ENCODE assay signal across 9 cellular contexts in the genomic region with DNA sequence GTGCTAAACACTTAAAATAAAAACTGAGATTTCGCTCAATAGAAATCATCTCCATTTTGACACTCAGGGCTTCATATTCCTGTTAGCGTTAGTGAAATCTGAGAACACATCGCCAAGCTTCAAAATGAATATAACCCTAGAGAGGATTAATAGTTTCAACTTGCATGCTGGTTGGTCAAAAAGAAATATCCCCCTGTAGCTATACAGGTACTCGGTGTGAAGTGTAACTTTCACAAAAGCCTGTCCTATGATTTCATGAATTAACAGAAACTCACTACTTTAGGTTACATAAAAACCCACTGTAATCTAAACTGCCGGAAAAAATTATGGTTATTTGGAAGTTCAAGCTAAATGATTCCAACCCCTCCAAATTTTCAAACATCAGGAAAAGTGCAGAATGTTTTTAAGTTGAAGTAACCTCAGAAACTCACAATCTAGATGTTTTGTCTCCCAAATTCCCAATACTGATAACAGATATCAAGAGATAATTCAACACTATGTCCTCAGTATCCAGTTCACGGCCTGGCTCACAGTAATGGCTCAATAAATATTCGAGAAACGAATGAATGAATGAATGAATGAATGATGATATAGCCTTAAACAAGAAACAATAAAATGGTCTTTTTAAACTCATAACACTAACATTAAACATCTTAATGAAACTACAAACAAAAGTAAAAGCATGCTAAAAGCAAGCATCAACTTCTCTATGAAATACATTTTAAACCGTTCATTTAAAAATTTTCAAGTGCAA. TPM values are rescaled to one million over a fixed set of nuclear protein-coding genes. Genes with fewer than 3 reads are reported as not detected.
A peak's percentile ranks its signal among the peaks of the same experiment; 100 is the strongest.
DNase-seq lines count a peak whose midpoint lies in the region; ATAC-seq, FAIRE-seq and TF ChIP-seq lines count a peak whose summit lies in the region.
"Had no signal": no experiment of that assay in that cellular context is flagged by ENCODE, and none has a peak within 500 bp of the region (broad histone marks: within the 10 kb centered on the region; RNA-seq: fewer than 3 reads in every experiment).

No MANE protein-coding gene starts in this region.

- H3K4me3 ChIP-seq in AG04450 (ENCODE audit: low read depth, low read length) (peak overlapping the region; percentile 82), kidney epithelial cell (ENCODE audit: low read depth, low read length) (peak overlapping the region; percentile 97), transverse colon (peak overlapping the region in 2 of 4 donors; percentile 79 to 91)

- DNase-seq in AG04450 (ENCODE audit: low read depth, low spot score), result no peak
- DNase-seq in GM18507 (ENCODE audit: extremely low spot score, insufficient read length, low read depth), result no peak
- DNase-seq in activated CD4-positive, alpha-beta memory T cell treated with anti-CD3 and anti-CD28 coated beads for 36 hours, result no peak
- DNase-seq in kidney epithelial cell (ENCODE audit: low read depth), result no peak
- no peak for DNase-seq in retina
- DNase-seq in transverse colon, result no peak
- no peak for DNase-seq in kidney glomerular epithelial cell (lab: John Stamatoyannopoulos, UW)
- DNase-seq: activated CD4-positive, alpha-beta T cell treated with anti-CD3 and anti-CD28 coated beads, Interleukin-2, amount 50 U/mL, for 4 hours had no signal

- H3K4me1 Mint-ChIP-seq in activated CD4-positive, alpha-beta memory T cell treated with anti-CD3 and anti-CD28 coated beads for 36 hours (ENCODE audit: low read depth), result peaks cover 63% of the 10 kb centered on the region

- POLR2A ChIA-PET in AG04450 (lab: Yijun Ruan, JAX), result no interaction called here
- POLR2A ChIA-PET in activated CD4-positive, alpha-beta memory T cell treated with anti-CD3 and anti-CD28 coated beads for 36 hours (lab: Charles Lee), result interaction anchor here (1.2 kb wide), 1 partner anchor 189 kb away, joined by 3 read pairs; no protein-coding TSS in a partner anchor

- in situ Hi-C loops in transverse colon (cut with MboI; ENCODE audit: low pct_ligation_motif_present in 1 of 4, low pct_unique_long_range_greater_than_20kb in 1 of 4, low sequenced_read_pairs in 3 of 4), result loop anchor here in 3 of 4 donors (25.0 kb wide), 2 partner anchors 196 to 254 kb away; no protein-coding TSS in a partner anchor

- peaks cover 20 to 65% (median 41%) of the 10 kb centered on the region in 4 donors for H3K4me1 ChIP-seq in transverse colon

- no peak for ATAC-seq in GM18520 (IDR thresholded peaks at IDR 0.05; ENCODE audit: unreplicated experiment)

- peaks cover 3% of the 10 kb centered on the region for H3K36me3 Mint-ChIP-seq in activated CD4-positive, alpha-beta memory T cell treated with anti-CD3 and anti-CD28 coated beads for 36 hours

- H3K27me3 ChIP-seq in AG04450 (ENCODE audit: control insufficient read depth, insufficient read depth, low read length) (no peaks in the 10 kb centered on the region), kidney epithelial cell (ENCODE audit: control insufficient read depth, insufficient read depth, low read length) (no peaks in the 10 kb centered on the region), transverse colon (no peaks in the 10 kb centered on the region)

- FAIRE-seq in GM18507 (lab: Jason Lieb, UNC), result peak; percentile 80

- H3K9me3 Mint-ChIP-seq in activated CD4-positive, alpha-beta memory T cell treated with anti-CD3 and anti-CD28 coated beads for 36 hours, result no peaks in the 10 kb centered on the region

- H3K36me3 ChIP-seq in kidney epithelial cell (ENCODE audit: control insufficient read depth, insufficient read depth, low read length), result no peaks in the 10 kb centered on the region
- no peaks in the 10 kb centered on the region for H3K36me3 ChIP-seq in transverse colon

- TF ChIP-seq EP300 in transverse colon (IDR thresholded peaks at IDR 0.05; ENCODE audit: low read depth), result no peak

- WGBS in transverse colon (ENCODE audit: low coverage in 1 of 2), 2 donors, result 60 to 65% methylated on average over 8 to 9 of the region's 9 CpGs

- no peaks in the 10 kb centered on the region for H3K27me3 Mint-ChIP-seq in activated CD4-positive, alpha-beta memory T cell treated with anti-CD3 and anti-CD28 coated beads for 36 hours

- intact Hi-C loops in activated CD4-positive, alpha-beta memory T cell treated with anti-CD3 and anti-CD28 coated beads for 36 hours (cut with micrococcal nuclease), result loop anchor here (2.0 to 5.0 kb wide), 4 partner anchors 21 to 116 kb away; no protein-coding TSS in a partner anchor
- intact Hi-C loops in transverse colon (cut with DNase I; ENCODE audit: low total_unique reads), result loop anchor here (5.0 to 10.0 kb wide), 2 partner anchors 186 to 277 kb away; partner anchors contain the start of genes DCAF17 and METTL8

- no peak for TF ChIP-seq POLR2A in transverse colon (IDR thresholded peaks at IDR 0.05)

- H3K9me3 ChIP-seq in AG04450 (ENCODE audit: control insufficient read depth, insufficient read depth, low read length), result no peaks in the 10 kb centered on the region
- H3K9me3 ChIP-seq in transverse colon, result no peaks in the 10 kb centered on the region

- CTCF ChIA-PET in AG04450 (lab: Charles Lee), result interaction anchor here (0.9 to 1.7 kb wide), 10 partner anchors 8 to 276 kb away, joined by 3 to 10 read pairs (median 4); partner anchors contain the start of genes DCAF17 and METTL8
- CTCF ChIA-PET in activated CD4-positive, alpha-beta memory T cell treated with anti-CD3 and anti-CD28 coated beads for 36 hours (lab: Charles Lee), result interaction anchor here (0.7 to 4.4 kb wide), 15 partner anchors 8 to 276 kb away, joined by 3 to 23 read pairs (median 3); partner anchors contain the start of genes DCAF17, GORASP2 and METTL8

- H3K27ac Mint-ChIP-seq in activated CD4-positive, alpha-beta memory T cell treated with anti-CD3 and anti-CD28 coated beads for 36 hours, result no peak overlapping the region

- TF ChIP-seq CTCF in AG04450 (IDR thresholded peaks at IDR 0.05; ENCODE audit: low read depth, low read length), result no peak
- no peak for TF ChIP-seq CTCF in kidney epithelial cell (IDR thresholded peaks at IDR 0.05; ENCODE audit: insufficient read depth, low read length, poor library complexity, severe bottlenecking)
- TF ChIP-seq CTCF in transverse colon (IDR thresholded peaks at IDR 0.05), result no peak

- H3K27ac ChIP-seq in AG04450 (ENCODE audit: low read depth, low read length), result no peak overlapping the region
- H3K27ac ChIP-seq in transverse colon, result no peak overlapping the region

- H3K4me3 Mint-ChIP-seq in activated CD4-positive, alpha-beta memory T cell treated with anti-CD3 and anti-CD28 coated beads for 36 hours, result peak overlapping the region; percentile 92

RNA-seq across cellular contexts. Expression of gene TLK1, which starts 2.5 kb away (rescaled TPM):
- 22.2 and 28.3 TPM in 2 replicates for polyA plus RNA-seq in AG04450 (2011; rRNA removed)
- 23.1 and 40.7 TPM in 2 replicates for polyA minus RNA-seq in AG04450 (2011; rRNA and poly(A)+ RNA removed)
- total RNA-seq in activated CD4-positive, alpha-beta memory T cell treated with anti-CD3 and anti-CD28 coated beads for 36 hours, result 10 to 100 TPM; 59.2 to 64.5 TPM
- total RNA-seq in kidney epithelial cell, result 19.9 and 24.4 TPM in 2 replicates
- 10 to 100 TPM; 39.6 to 76.3 (median 53.2) TPM for total RNA-seq in transverse colon
